33 cellular contexts compared by ENCODE assay signal in the genomic region with DNA sequence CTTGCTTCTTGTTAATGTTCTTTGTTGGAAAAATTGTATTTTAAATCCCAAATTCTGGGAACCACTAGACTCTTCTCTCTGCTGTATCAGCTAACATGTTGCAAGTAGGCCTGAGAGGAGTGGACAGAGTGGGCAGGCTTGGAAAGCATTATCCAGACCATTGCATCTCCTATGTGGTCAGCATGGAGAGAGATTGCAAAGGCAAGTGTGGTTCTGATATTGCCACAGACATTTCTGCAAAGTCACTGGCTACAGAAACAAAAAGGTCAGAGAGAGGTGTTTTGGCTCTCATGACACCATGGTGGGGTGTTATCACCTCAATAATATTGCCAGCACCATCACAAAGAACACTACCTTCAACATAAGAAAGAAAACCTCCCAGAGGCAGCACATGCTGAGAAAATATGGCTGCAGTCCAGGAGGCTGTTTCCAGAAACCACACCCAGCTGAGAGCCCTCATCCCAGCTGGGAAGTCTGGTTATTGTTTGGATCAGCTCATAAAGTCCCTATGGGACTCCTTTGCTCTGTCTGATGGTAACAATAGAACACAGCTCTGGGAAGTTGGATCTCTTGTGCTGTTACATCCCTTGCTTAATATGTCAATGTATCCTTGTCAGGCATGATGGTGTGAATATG.
DNase-seq lines count a peak whose midpoint lies in the region; ATAC-seq, FAIRE-seq and TF ChIP-seq lines count a peak whose summit lies in the region.
"Had no signal": no experiment of that assay in that cellular context is flagged by ENCODE, and none has a peak within 500 bp of the region (broad histone marks: within the 10 kb centered on the region; RNA-seq: fewer than 3 reads in every experiment).

No MANE protein-coding gene starts in this region.

- no peaks in the 10 kb centered on the region for H3K4me1 Mint-ChIP-seq in stimulated activated naive CD8-positive, alpha-beta T cell treated with anti-CD3 and anti-CD28 coated beads, Interleukin-15, amount 100 ng/mL, for 72 hours
- H3K4me1 Mint-ChIP-seq: activated B cell treated with CpG ODN at 0.5 μM for 24 hours; activated naive CD4-positive, alpha-beta T cell treated with anti-CD3 and anti-CD28 coated beads, Interleukin-2, amount 10 ng/mL, durations not matched to agents 7 days and 5 days; endodermal cell; naive thymus-derived CD8-positive, alpha-beta T cell had no signal

- peaks cover 17 to 35% of the 10 kb centered on the region in 2 donors for H3K9me3 Mint-ChIP-seq in stimulated activated naive CD8-positive, alpha-beta T cell treated with anti-CD3 and anti-CD28 coated beads, Interleukin-15, amount 100 ng/mL, for 72 hours
- H3K9me3 Mint-ChIP-seq: activated T-helper 1 cell treated with anti-CD3 and anti-CD28 coated beads, Interleukin-12 subunit alpha, Interleukin-12 subunit beta, Interleukin-2, Interleukin-4 antibody, amounts not matched to agents 30 ng/mL and 10 ng/mL and 1 ng/mL, durations not matched to agents 14 hours and 24 hours and 36 hours had no signal

- DNase-seq in COR-L47 (lab: John Stamatoyannopoulos, UW), result peak; percentile 0
- DNase-seq in OCI-M1 (lab: John Stamatoyannopoulos, UW), result peak; percentile 70
- DNase-seq in epithelial cell of esophagus (ENCODE audit: low read depth), result peak; percentile 16
- DNase-seq in skeletal muscle cell (ENCODE audit: low read depth), result peak; percentile 76
- no peak for DNase-seq in stimulated activated naive CD8-positive, alpha-beta T cell treated with anti-CD3 and anti-CD28 coated beads, Interleukin-15, amount 100 ng/mL, for 72 hours
- no peak for DNase-seq in NCI-H82 treated with DMSO at 0.1 percent for 48 hours (lab: John Stamatoyannopoulos, UW; ENCODE audit: unreplicated experiment)
- no peak for DNase-seq in GM19239 (ENCODE audit: insufficient read length, low spot score)
- DNase-seq: activated B cell treated with CpG ODN at 0.5 μM for 24 hours; activated CD4-positive, alpha-beta T cell treated with anti-CD3 and anti-CD28 coated beads, Interleukin-2, amount 50 U/mL, for 4 hours; activated naive CD4-positive, alpha-beta T cell treated with anti-CD3 and anti-CD28 coated beads, Interleukin-2, amount 10 ng/mL, durations not matched to agents 7 days and 5 days; amniotic stem cell; C1 segment of cervical spinal cord; DND-41; endodermal cell; glutamatergic neuron; kidney; naive thymus-derived CD8-positive, alpha-beta T cell; NCI-H1092; NCI-H187; NCI-H2171 treated with DMSO at 0.1 percent for 48 hours; NCI-H510A treated with DMSO at 0.1 percent for 48 hours; NK-92 treated with Interleukin-12 subunit alpha and Interleukin-12 subunit beta, amount 100 ng/mL, for 24 hours; occipital lobe; PC-9; SHP77; small intestine; stimulated activated CD4-positive, alpha-beta T cell treated with anti-CD3 and anti-CD28 coated beads, Interleukin-1b, Interleukin-23, amount 100 ng/mL, for 48 hours; stimulated activated CD8-positive, alpha-beta memory T cell treated with anti-CD3 and anti-CD28 coated beads, Interleukin-4, amount 100 ng/mL, for 48 hours; stomach; T1000 had no signal

- H3K4me3 ChIP-seq in epithelial cell of esophagus (ENCODE audit: low read length), result no peak overlapping the region
- no peak overlapping the region for H3K4me3 ChIP-seq in skeletal muscle cell (ENCODE audit: low read depth, low read length)
- H3K4me3 ChIP-seq: PC-9, stomach, tibial nerve had no signal

- no peak for FAIRE-seq in GM19239 (lab: Jason Lieb, UNC)
- FAIRE-seq: kidney, small intestine had no signal

- no peak overlapping the region for H3K27ac Mint-ChIP-seq in stimulated activated naive CD8-positive, alpha-beta T cell treated with anti-CD3 and anti-CD28 coated beads, Interleukin-15, amount 100 ng/mL, for 72 hours
- H3K27ac Mint-ChIP-seq: activated B cell treated with CpG ODN at 0.5 μM for 24 hours; activated naive CD4-positive, alpha-beta T cell treated with anti-CD3 and anti-CD28 coated beads, Interleukin-2, amount 10 ng/mL, durations not matched to agents 7 days and 5 days; activated T-helper 1 cell treated with anti-CD3 and anti-CD28 coated beads, Interleukin-12 subunit alpha, Interleukin-12 subunit beta, Interleukin-2, Interleukin-4 antibody, amounts not matched to agents 30 ng/mL and 10 ng/mL and 1 ng/mL, durations not matched to agents 14 hours and 24 hours and 36 hours; endodermal cell; mesothelial cell of epicardium; naive thymus-derived CD8-positive, alpha-beta T cell had no signal

- ATAC-seq in stimulated activated naive CD8-positive, alpha-beta T cell treated with anti-CD3 and anti-CD28 coated beads, Interleukin-15, amount 100 ng/mL, for 72 hours, result no peak
- ATAC-seq: naive thymus-derived CD8-positive, alpha-beta T cell had no signal

- no peak for TF ChIP-seq CTCF in epithelial cell of esophagus (IDR thresholded peaks at IDR 0.05; ENCODE audit: insufficient read depth, low read depth, low read length, missing control alignments)

- no peak overlapping the region for H3K4me3 Mint-ChIP-seq in stimulated activated naive CD8-positive, alpha-beta T cell treated with anti-CD3 and anti-CD28 coated beads, Interleukin-15, amount 100 ng/mL, for 72 hours
- H3K4me3 Mint-ChIP-seq: activated B cell treated with CpG ODN at 0.5 μM for 24 hours; activated naive CD4-positive, alpha-beta T cell treated with anti-CD3 and anti-CD28 coated beads, Interleukin-2, amount 10 ng/mL, durations not matched to agents 7 days and 5 days; activated T-helper 1 cell treated with anti-CD3 and anti-CD28 coated beads, Interleukin-12 subunit alpha, Interleukin-12 subunit beta, Interleukin-2, Interleukin-4 antibody, amounts not matched to agents 30 ng/mL and 10 ng/mL and 1 ng/mL, durations not matched to agents 14 hours and 24 hours and 36 hours; endodermal cell; mesothelial cell of epicardium; naive thymus-derived CD8-positive, alpha-beta T cell had no signal

- H3K27me3 Mint-ChIP-seq in stimulated activated naive CD8-positive, alpha-beta T cell treated with anti-CD3 and anti-CD28 coated beads, Interleukin-15, amount 100 ng/mL, for 72 hours, result no peaks in the 10 kb centered on the region
- H3K27me3 Mint-ChIP-seq: activated B cell treated with CpG ODN at 0.5 μM for 24 hours; activated naive CD4-positive, alpha-beta T cell treated with anti-CD3 and anti-CD28 coated beads, Interleukin-2, amount 10 ng/mL, durations not matched to agents 7 days and 5 days had no signal

Comparison
In these comparisons a context has a peak if more than half of its experiments do, and no peak if none do; other contexts are left out.
1. DNase-seq: peak in COR-L47 (single experiment), OCI-M1 (single experiment), epithelial cell of esophagus (single experiment) and skeletal muscle cell (single experiment); none in stimulated activated naive CD8-positive, alpha-beta T cell treated with anti-CD3 and anti-CD28 coated beads, Interleukin-15, amount 100 ng/mL, for 72 hours (0 of 2), NCI-H82 treated with DMSO at 0.1 percent for 48 hours (single experiment) and GM19239 (single experiment).